Comparison of ENCODE assay signal across 1 cellular context in the genomic region with DNA sequence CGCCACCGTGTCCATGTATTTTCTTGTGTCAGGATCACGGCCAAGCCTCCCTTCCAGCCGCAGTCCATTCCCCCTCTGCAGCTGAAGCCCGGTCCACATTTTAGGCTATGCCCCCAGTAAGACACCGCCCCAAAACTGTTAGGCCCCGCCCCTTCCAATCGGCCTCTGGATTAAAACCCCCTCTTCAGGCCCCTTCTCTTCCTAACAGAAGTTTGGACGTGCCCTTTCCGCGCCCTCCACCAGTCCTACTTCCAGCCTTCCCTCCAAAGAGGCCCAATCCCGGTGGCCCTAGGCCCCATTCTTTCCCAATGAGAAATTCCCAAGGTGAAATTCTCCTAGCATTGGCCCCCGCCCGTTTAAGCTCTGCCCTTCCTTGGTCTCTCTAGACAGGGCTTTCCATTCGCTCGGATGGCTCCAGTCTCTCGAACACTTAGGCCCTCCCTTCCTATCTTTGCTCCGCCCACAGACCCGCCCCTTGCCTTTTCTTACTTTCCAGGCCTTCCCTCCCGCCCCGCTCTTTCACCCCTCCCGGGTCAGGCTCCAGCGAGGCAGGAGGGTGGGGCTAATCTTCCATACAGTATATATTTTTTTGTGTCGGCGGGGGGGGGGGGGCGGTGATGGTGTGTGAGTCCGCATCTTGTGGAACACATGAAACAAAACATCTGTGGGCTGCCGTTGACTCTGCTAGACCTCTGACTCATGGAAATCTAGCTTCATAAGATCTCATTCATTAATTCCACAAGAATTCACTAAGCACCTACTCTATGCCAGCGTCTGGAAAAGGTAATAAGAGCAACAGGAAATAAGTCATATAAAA.
TF ChIP-seq lines count a peak whose summit lies in the region.

No MANE protein-coding gene starts in this region.

TF ChIP-seq in HEK293, 187 proteins besides CTCF, POLR2A, EP300 and RAD21 (continued from another document and continues in another):
- TF ChIP-seq ZSCAN16 (tag by site-specific recombination; IDR thresholded peaks at IDR 0.05) (no peak), ZNF670 (tag by site-specific recombination; IDR thresholded peaks at IDR 0.05; ENCODE audit: low read depth) (no peak), TRIM28 (IDR thresholded peaks at IDR 0.05; ENCODE audit: borderline replicate concordance, low read length) (no peak), GLIS1 (tag by site-specific recombination; IDR thresholded peaks at IDR 0.05) (no peak; the same call in 1 of the 2 replicates), ZNF529 (tag by site-specific recombination; IDR thresholded peaks at IDR 0.05; ENCODE audit: insufficient replicate concordance) (no peak), ZNF335 (tag by site-specific recombination; conservative IDR thresholded peaks at IDR 0.05) (peak; percentile 41; the same call in 1 of the 2 replicates), ZNF548 (tag by site-specific recombination; IDR thresholded peaks at IDR 0.05) (no peak), ZSCAN23 (tag by site-specific recombination; IDR thresholded peaks at IDR 0.05) (no peak), ZNF747 (tag by site-specific recombination; IDR thresholded peaks at IDR 0.05) (no peak), PRDM1 (tag by site-specific recombination; IDR thresholded peaks at IDR 0.05) (no peak), ZBTB8A (tag by site-specific recombination; IDR thresholded peaks at IDR 0.05) (peak; percentile 92), SCRT2 (tag by site-specific recombination; IDR thresholded peaks at IDR 0.05) (no peak), ZNF610 (tag by site-specific recombination; IDR thresholded peaks at IDR 0.05; ENCODE audit: borderline replicate concordance) (0 out of 2 replicates have a peak, but pooled peaks have one; percentile 39), GLI2 (tag by site-specific recombination; IDR thresholded peaks at IDR 0.05; ENCODE audit: borderline replicate concordance, low read depth) (no peak), ZNF792 (tag by site-specific recombination; IDR thresholded peaks at IDR 0.05) (no peak), ZNF155 (tag by site-specific recombination; IDR thresholded peaks at IDR 0.05) (no peak), ZNF37A (tag by site-specific recombination; IDR thresholded peaks at IDR 0.05) (no peak), EGR2 (tag by site-specific recombination; IDR thresholded peaks at IDR 0.05; ENCODE audit: low read depth) (0 out of 2 replicates have a peak, but pooled peaks have one; percentile 23), ZNF311 (tag by site-specific recombination; IDR thresholded peaks at IDR 0.05; ENCODE audit: borderline replicate concordance) (no peak), ZNF169 (tag by site-specific recombination; IDR thresholded peaks at IDR 0.05) (no peak), SETDB1 (IDR thresholded peaks at IDR 0.05; ENCODE audit: insufficient read length, low read length) (no peak), ZIC2 (tag by site-specific recombination; IDR thresholded peaks at IDR 0.05) (no peak), OVOL3 (tag by site-specific recombination; IDR thresholded peaks at IDR 0.05) (no peak), ZNF654 (tag by site-specific recombination; IDR thresholded peaks at IDR 0.05; ENCODE audit: low read depth) (no peak), ZSCAN30 (tag by site-specific recombination; IDR thresholded peaks at IDR 0.05) (no peak), ZNF19 (tag by site-specific recombination; IDR thresholded peaks at IDR 0.05; ENCODE audit: low read depth) (no peak), ZNF23 (tag by site-specific recombination; IDR thresholded peaks at IDR 0.05; ENCODE audit: borderline replicate concordance) (no peak), ZNF626 (tag by site-specific recombination; IDR thresholded peaks at IDR 0.05) (no peak), OSR2 (tag by site-specific recombination; IDR thresholded peaks at IDR 0.05) (no peak), SALL2 (tag by site-specific recombination; IDR thresholded peaks at IDR 0.05; ENCODE audit: borderline replicate concordance) (no peak), ZNF202 (tag by site-specific recombination; IDR thresholded peaks at IDR 0.05; ENCODE audit: borderline replicate concordance) (no peak), ZNF112 (tag by site-specific recombination; IDR thresholded peaks at IDR 0.05) (no peak), ZNF514 (tag by site-specific recombination; IDR thresholded peaks at IDR 0.05) (no peak), ZNF341 (tag by site-specific recombination; IDR thresholded peaks at IDR 0.05; ENCODE audit: low read depth) (peak; percentile 93), MZF1 (tag by site-specific recombination; IDR thresholded peaks at IDR 0.05; ENCODE audit: borderline replicate concordance) (no peak), ZNF549 (tag by site-specific recombination; IDR thresholded peaks at IDR 0.05) (no peak), ZNF433 (tag by site-specific recombination; IDR thresholded peaks at IDR 0.05; ENCODE audit: low read depth) (no peak), ZNF629 (tag by site-specific recombination; IDR thresholded peaks at IDR 0.05) (no peak; the same call in 1 of the 2 replicates), WT1 (tag by site-specific recombination; IDR thresholded peaks at IDR 0.05) (peak; percentile 28), GLI4 (tag by site-specific recombination; IDR thresholded peaks at IDR 0.05) (no peak), SP3 (tag by site-specific recombination; IDR thresholded peaks at IDR 0.05) (peak; percentile 93), HOXA7 (CRISPR knock-in tag; IDR thresholded peaks at IDR 0.05; ENCODE audit: borderline replicate concordance) (no peak), FEZF1 (tag by site-specific recombination; IDR thresholded peaks at IDR 0.05) (no peak), ZNF664 (tag by site-specific recombination; IDR thresholded peaks at IDR 0.05) (peak; percentile 95), KLF10 (tag by site-specific recombination; IDR thresholded peaks at IDR 0.05) (peak; percentile 80), ZNF138 (tag by site-specific recombination; IDR thresholded peaks at IDR 0.05; ENCODE audit: borderline replicate concordance) (no peak), ZNF184 (tag by site-specific recombination; IDR thresholded peaks at IDR 0.05) (no peak), ZNF121 (tag by site-specific recombination; IDR thresholded peaks at IDR 0.05) (no peak)
- TF ChIP-seq, protein P1, sequence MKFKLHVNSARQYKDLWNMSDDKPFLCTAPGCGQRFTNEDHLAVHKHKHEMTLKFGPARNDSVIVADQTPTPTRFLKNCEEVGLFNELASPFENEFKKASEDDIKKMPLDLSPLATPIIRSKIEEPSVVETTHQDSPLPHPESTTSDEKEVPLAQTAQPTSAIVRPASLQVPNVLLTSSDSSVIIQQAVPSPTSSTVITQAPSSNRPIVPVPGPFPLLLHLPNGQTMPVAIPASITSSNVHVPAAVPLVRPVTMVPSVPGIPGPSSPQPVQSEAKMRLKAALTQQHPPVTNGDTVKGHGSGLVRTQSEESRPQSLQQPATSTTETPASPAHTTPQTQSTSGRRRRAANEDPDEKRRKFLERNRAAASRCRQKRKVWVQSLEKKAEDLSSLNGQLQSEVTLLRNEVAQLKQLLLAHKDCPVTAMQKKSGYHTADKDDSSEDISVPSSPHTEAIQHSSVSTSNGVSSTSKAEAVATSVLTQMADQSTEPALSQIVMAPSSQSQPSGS (tag by site-specific recombination; IDR thresholded peaks at IDR 0.05; ENCODE audit: low read depth), result no peak
- TF ChIP-seq, protein P2, sequence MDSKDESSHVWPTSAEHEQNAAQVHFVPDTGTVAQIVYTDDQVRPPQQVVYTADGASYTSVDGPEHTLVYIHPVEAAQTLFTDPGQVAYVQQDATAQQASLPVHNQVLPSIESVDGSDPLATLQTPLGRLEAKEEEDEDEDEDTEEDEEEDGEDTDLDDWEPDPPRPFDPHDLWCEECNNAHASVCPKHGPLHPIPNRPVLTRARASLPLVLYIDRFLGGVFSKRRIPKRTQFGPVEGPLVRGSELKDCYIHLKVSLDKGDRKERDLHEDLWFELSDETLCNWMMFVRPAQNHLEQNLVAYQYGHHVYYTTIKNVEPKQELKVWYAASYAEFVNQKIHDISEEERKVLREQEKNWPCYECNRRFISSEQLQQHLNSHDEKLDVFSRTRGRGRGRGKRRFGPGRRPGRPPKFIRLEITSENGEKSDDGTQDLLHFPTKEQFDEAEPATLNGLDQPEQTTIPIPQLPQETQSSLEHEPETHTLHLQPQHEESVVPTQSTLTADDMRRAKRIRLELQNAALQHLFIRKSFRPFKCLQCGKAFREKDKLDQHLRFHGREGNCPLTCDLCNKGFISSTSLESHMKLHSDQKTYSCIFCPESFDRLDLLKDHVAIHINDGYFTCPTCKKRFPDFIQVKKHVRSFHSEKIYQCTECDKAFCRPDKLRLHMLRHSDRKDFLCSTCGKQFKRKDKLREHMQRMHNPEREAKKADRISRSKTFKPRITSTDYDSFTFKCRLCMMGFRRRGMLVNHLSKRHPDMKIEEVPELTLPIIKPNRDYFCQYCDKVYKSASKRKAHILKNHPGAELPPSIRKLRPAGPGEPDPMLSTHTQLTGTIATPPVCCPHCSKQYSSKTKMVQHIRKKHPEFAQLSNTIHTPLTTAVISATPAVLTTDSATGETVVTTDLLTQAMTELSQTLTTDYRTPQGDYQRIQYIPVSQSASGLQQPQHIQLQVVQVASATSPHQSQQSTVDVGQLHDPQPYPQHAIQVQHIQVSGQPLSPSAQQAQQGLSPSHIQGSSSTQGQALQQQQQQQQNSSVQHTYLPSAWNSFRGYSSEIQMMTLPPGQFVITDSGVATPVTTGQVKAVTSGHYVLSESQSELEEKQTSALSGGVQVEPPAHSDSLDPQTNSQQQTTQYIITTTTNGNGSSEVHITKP (tag by site-specific recombination; IDR thresholded peaks at IDR 0.05), result peak; percentile 86
- TF ChIP-seq, protein P3, sequence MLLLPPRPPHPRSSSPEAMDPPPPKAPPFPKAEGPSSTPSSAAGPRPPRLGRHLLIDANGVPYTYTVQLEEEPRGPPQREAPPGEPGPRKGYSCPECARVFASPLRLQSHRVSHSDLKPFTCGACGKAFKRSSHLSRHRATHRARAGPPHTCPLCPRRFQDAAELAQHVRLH (tag by site-specific recombination; IDR thresholded peaks at IDR 0.05), result no peak
- TF ChIP-seq, protein P4, sequence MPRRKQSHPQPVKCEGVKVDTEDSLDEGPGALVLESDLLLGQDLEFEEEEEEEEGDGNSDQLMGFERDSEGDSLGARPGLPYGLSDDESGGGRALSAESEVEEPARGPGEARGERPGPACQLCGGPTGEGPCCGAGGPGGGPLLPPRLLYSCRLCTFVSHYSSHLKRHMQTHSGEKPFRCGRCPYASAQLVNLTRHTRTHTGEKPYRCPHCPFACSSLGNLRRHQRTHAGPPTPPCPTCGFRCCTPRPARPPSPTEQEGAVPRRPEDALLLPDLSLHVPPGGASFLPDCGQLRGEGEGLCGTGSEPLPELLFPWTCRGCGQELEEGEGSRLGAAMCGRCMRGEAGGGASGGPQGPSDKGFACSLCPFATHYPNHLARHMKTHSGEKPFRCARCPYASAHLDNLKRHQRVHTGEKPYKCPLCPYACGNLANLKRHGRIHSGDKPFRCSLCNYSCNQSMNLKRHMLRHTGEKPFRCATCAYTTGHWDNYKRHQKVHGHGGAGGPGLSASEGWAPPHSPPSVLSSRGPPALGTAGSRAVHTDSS (tag by site-specific recombination; IDR thresholded peaks at IDR 0.05), result no peak
- TF ChIP-seq, protein P5, sequence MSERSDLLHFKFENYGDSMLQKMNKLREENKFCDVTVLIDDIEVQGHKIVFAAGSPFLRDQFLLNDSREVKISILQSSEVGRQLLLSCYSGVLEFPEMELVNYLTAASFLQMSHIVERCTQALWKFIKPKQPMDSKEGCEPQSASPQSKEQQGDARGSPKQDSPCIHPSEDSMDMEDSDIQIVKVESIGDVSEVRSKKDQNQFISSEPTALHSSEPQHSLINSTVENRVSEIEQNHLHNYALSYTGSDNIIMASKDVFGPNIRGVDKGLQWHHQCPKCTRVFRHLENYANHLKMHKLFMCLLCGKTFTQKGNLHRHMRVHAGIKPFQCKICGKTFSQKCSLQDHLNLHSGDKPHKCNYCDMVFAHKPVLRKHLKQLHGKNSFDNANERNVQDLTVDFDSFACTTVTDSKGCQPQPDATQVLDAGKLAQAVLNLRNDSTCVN (tag by site-specific recombination; optimal IDR thresholded peaks at IDR 0.05), result no peak
- TF ChIP-seq, protein P6, sequence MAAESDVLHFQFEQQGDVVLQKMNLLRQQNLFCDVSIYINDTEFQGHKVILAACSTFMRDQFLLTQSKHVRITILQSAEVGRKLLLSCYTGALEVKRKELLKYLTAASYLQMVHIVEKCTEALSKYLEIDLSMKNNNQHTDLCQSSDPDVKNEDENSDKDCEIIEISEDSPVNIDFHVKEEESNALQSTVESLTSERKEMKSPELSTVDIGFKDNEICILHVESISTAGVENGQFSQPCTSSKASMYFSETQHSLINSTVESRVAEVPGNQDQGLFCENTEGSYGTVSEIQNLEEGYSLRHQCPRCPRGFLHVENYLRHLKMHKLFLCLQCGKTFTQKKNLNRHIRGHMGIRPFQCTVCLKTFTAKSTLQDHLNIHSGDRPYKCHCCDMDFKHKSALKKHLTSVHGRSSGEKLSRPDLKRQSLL (tag by site-specific recombination; IDR thresholded peaks at IDR 0.05), result peak; percentile 91
- TF ChIP-seq, protein P7, sequence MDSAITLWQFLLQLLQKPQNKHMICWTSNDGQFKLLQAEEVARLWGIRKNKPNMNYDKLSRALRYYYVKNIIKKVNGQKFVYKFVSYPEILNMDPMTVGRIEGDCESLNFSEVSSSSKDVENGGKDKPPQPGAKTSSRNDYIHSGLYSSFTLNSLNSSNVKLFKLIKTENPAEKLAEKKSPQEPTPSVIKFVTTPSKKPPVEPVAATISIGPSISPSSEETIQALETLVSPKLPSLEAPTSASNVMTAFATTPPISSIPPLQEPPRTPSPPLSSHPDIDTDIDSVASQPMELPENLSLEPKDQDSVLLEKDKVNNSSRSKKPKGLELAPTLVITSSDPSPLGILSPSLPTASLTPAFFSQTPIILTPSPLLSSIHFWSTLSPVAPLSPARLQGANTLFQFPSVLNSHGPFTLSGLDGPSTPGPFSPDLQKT (IDR thresholded peaks at IDR 0.05; ENCODE audit: borderline replicate concordance, low read depth, low read length), result no peak
- TF ChIP-seq, protein P8, sequence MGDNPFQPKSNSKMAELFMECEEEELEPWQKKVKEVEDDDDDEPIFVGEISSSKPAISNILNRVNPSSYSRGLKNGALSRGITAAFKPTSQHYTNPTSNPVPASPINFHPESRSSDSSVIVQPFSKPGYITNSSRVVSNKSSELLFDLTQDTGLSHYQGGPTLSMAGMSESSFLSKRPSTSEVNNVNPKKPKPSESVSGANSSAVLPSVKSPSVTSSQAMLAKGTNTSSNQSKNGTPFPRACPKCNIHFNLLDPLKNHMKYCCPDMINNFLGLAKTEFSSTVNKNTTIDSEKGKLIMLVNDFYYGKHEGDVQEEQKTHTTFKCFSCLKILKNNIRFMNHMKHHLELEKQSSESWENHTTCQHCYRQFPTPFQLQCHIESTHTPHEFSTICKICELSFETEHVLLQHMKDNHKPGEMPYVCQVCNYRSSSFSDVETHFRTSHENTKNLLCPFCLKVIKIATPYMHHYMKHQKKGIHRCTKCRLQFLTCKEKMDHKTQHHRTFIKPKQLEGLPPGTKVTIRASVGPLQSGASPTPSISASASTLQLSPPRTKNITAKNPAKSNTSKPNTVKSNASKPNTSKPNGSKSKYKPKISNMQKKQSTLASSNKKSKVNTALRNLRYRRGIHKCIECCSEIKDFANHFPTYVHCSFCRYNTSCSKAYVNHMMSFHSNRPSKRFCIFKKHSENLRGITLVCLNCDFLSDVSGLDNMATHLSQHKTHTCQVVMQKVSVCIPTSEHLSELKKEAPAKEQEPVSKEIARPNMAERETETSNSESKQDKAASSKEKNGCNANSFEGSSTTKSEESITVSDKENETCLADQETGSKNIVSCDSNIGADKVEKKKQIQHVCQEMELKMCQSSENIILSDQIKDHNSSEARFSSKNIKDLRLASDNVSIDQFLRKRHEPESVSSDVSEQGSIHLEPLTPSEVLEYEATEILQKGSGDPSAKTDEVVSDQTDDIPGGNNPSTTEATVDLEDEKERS (tag by site-specific recombination; IDR thresholded peaks at IDR 0.05), result no peak
